18 cellular contexts compared by ENCODE assay signal in the genomic region with DNA sequence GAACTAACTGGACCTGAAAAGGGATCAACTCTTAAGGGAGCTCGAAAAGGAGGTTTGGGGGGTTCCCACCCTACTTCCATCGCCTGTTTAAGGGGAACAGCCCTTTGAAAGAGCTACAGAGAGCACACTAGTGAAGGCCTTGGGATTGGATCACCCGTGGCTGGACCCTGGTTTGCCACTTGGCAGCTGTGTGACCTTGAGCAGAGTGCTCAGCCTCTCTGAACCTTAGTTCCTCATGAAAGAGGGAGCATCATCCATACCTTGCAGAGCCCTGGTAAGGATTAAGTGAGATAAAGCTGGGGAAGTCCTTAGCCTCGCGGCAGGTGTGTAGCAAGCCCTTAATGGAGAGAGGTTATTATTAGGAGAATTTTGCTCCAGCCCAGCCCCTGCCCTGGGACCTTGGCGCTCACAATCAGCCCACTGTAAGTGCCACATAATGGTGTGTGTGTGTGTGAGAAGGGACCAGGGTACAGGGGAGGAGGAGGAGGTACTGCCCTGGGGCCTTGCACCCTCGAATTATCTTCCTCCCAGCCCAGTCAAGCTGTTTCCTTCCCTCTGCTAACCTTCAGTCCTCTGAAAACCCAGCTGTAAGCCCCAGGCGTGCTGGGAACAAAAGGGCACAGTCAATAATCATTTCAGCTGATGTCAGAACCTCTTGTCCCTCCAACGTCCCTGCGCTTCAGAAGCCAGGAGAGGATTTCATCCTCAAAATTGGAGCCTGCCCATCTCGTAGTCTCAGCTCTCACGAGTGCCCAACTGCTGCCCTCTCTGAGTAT. TPM values are rescaled to one million over a fixed set of nuclear protein-coding genes. Genes with fewer than 3 reads are reported as not detected.
DNase-seq lines count a peak whose midpoint lies in the region; ATAC-seq and TF ChIP-seq lines count a peak whose summit lies in the region.
"Had no signal": no experiment of that assay in that cellular context is flagged by ENCODE, and none has a peak within 500 bp of the region (broad histone marks: within the 10 kb centered on the region; RNA-seq: fewer than 3 reads in every experiment).

No MANE protein-coding gene starts in this region.

- DNase-seq in activated CD8-positive, alpha-beta memory T cell treated with anti-CD3 and anti-CD28 coated beads, Interleukin-2, amount 50 U/mL, for 48 hours: peak; percentile 26
- no peak for DNase-seq in activated CD8-positive, alpha-beta memory T cell treated with anti-CD3 and anti-CD28 coated beads for 24 hours
- DNase-seq in mammary epithelial cell: no peak
- no peak for DNase-seq in neural progenitor cell (ENCODE audit: low spot score)
- DNase-seq in SK-N-DZ (ENCODE audit: low spot score): no peak
- DNase-seq in midbrain (lab: John Stamatoyannopoulos, UW): no peak
- no peak for DNase-seq in activated CD8-positive, alpha-beta T cell treated with anti-CD3 and anti-CD28 coated beads, Interleukin-2, amount 10 ng/mL, durations not matched to agents 7 days and 5 days
- DNase-seq: CD4-positive, alpha-beta memory T cell; KBM-7; NCI-H187; NCI-H2107; NCI-H345; NCI-H524 treated with DMSO at 0.1 percent for 48 hours had no signal

- no peak overlapping the region for H3K27ac ChIP-seq in mammary epithelial cell (ENCODE audit: insufficient read depth, low read depth, low read length)
- H3K27ac ChIP-seq in neural progenitor cell: no peak overlapping the region
- H3K27ac ChIP-seq: SK-N-MC had no signal

- no peaks in the 10 kb centered on the region for H3K36me3 ChIP-seq in mammary epithelial cell (ENCODE audit: insufficient read depth, low read length)
- H3K36me3 ChIP-seq in neural progenitor cell: no peaks in the 10 kb centered on the region

- H3K36me3 Mint-ChIP-seq in neural progenitor cell: no peaks in the 10 kb centered on the region
- H3K36me3 Mint-ChIP-seq in activated CD8-positive, alpha-beta T cell treated with anti-CD3 and anti-CD28 coated beads, Interleukin-2, amount 10 ng/mL, durations not matched to agents 7 days and 5 days (ENCODE audit: low read depth): no peaks in the 10 kb centered on the region
- H3K36me3 Mint-ChIP-seq: CD4-positive, alpha-beta memory T cell had no signal

- TF ChIP-seq CTCF in mammary epithelial cell (conservative IDR thresholded peaks at IDR 0.05 in 1 of 2, IDR thresholded peaks at IDR 0.05 in 1 of 2; ENCODE audit: extremely low read depth in 1 of 2, insufficient read depth in 1 of 2, low read depth in 1 of 2, low read length in 2 of 2) (no peak), neural progenitor cell (IDR thresholded peaks at IDR 0.05) (no peak)

- H3K4me3 Mint-ChIP-seq in neural progenitor cell: no peak overlapping the region
- H3K4me3 Mint-ChIP-seq in activated CD8-positive, alpha-beta T cell treated with anti-CD3 and anti-CD28 coated beads, Interleukin-2, amount 10 ng/mL, durations not matched to agents 7 days and 5 days: no peak overlapping the region
- H3K4me3 Mint-ChIP-seq: CD4-positive, alpha-beta memory T cell had no signal

- ATAC-seq in activated CD8-positive, alpha-beta T cell treated with anti-CD3 and anti-CD28 coated beads, Interleukin-2, amount 10 ng/mL, durations not matched to agents 7 days and 5 days: no peak
- ATAC-seq: Right ventricle myocardium inferior had no signal

- H3K79me2 ChIP-seq in mammary epithelial cell (ENCODE audit: insufficient read depth, low read length) (no peaks in the 10 kb centered on the region), neural progenitor cell (ENCODE audit: low read depth) (no peaks in the 10 kb centered on the region)

- H3K4me3 ChIP-seq in mammary epithelial cell (replicated peaks in 1 of 3; ENCODE audit: insufficient read depth in 1 of 3, low read depth in 2 of 3, low read length in 3 of 3) (no peak overlapping the region), neural progenitor cell (no peak overlapping the region)
- H3K4me3 ChIP-seq: SK-N-MC had no signal

- H2AFZ ChIP-seq in mammary epithelial cell (ENCODE audit: low read depth, low read length) (peak overlapping the region; percentile 17), neural progenitor cell (replicated peaks) (peak overlapping the region; percentile 34)

- H3K4me2 ChIP-seq in mammary epithelial cell (ENCODE audit: insufficient read depth, low read depth, low read length) (no peak overlapping the region), neural progenitor cell (no peak overlapping the region)

- peaks cover 8% of the 10 kb centered on the region for H3K27me3 Mint-ChIP-seq in neural progenitor cell (ENCODE audit: insufficient read depth, low read depth)
- peaks cover 2% of the 10 kb centered on the region for H3K27me3 Mint-ChIP-seq in activated CD8-positive, alpha-beta T cell treated with anti-CD3 and anti-CD28 coated beads, Interleukin-2, amount 10 ng/mL, durations not matched to agents 7 days and 5 days (ENCODE audit: low read depth)

- H3K9ac ChIP-seq in mammary epithelial cell (ENCODE audit: insufficient read depth, low read length): no peak overlapping the region
- no peak overlapping the region for H3K9ac ChIP-seq in neural progenitor cell

- intact Hi-C loops in mammary epithelial cell (cut with micrococcal nuclease): no loop called here

- 75% methylated on average over 10 of the region's 12 CpGs for WGBS in mammary epithelial cell (ENCODE audit: low coverage, missing lambda C conversion rate)

- H3K4me1 Mint-ChIP-seq in neural progenitor cell: peaks cover 17% of the 10 kb centered on the region
- no peaks in the 10 kb centered on the region for H3K4me1 Mint-ChIP-seq in activated CD8-positive, alpha-beta T cell treated with anti-CD3 and anti-CD28 coated beads, Interleukin-2, amount 10 ng/mL, durations not matched to agents 7 days and 5 days (ENCODE audit: low read depth)
- H3K4me1 Mint-ChIP-seq: CD4-positive, alpha-beta memory T cell had no signal

- H3K4me1 ChIP-seq in mammary epithelial cell (ENCODE audit: insufficient read depth, low read length) (peaks cover 24% of the 10 kb centered on the region), neural progenitor cell (no peaks in the 10 kb centered on the region)

- dilution Hi-C loops in mammary epithelial cell (cut with HindIII; ENCODE audit: low sequenced_read_pairs): no loop called here

- peak overlapping the region; percentile 6 for H3K27ac Mint-ChIP-seq in neural progenitor cell
- no peak overlapping the region for H3K27ac Mint-ChIP-seq in activated CD8-positive, alpha-beta T cell treated with anti-CD3 and anti-CD28 coated beads, Interleukin-2, amount 10 ng/mL, durations not matched to agents 7 days and 5 days
- H3K27ac Mint-ChIP-seq: CD4-positive, alpha-beta memory T cell had no signal

- no peaks in the 10 kb centered on the region for H3F3A ChIP-seq in neural progenitor cell (ENCODE audit: low read depth)

- H3K9me3 ChIP-seq in mammary epithelial cell (replicated peaks; ENCODE audit: insufficient read depth, low read length) (no peaks in the 10 kb centered on the region), neural progenitor cell (ENCODE audit: low read depth) (no peaks in the 10 kb centered on the region)

- no peaks in the 10 kb centered on the region for H3K27me3 ChIP-seq in mammary epithelial cell (ENCODE audit: insufficient read depth, low read length)
- H3K27me3 ChIP-seq in neural progenitor cell: no peaks in the 10 kb centered on the region

- in situ Hi-C loops in mammary epithelial cell (cut with MboI; ENCODE audit: low sequenced_read_pairs in 2 of 2): no loop called here

- BruUV-seq in mammary epithelial cell (replicated peaks; lab: Mats Ljungman, UMichigan): no TSS peak

- H3K9me3 Mint-ChIP-seq in neural progenitor cell: no peaks in the 10 kb centered on the region
- no peaks in the 10 kb centered on the region for H3K9me3 Mint-ChIP-seq in activated CD8-positive, alpha-beta T cell treated with anti-CD3 and anti-CD28 coated beads, Interleukin-2, amount 10 ng/mL, durations not matched to agents 7 days and 5 days (ENCODE audit: insufficient read depth)
- H3K9me3 Mint-ChIP-seq: CD4-positive, alpha-beta memory T cell had no signal

- CTCF ChIA-PET in mammary epithelial cell (lab: Charles Lee; ENCODE audit: low non-redundant PET): no interaction called here
- CTCF ChIA-PET in activated CD8-positive, alpha-beta T cell treated with anti-CD3 and anti-CD28 coated beads, Interleukin-2, amount 10 ng/mL, durations not matched to agents 7 days and 5 days (lab: Charles Lee): no interaction called here

- POLR2A ChIA-PET in activated CD8-positive, alpha-beta T cell treated with anti-CD3 and anti-CD28 coated beads, Interleukin-2, amount 10 ng/mL, durations not matched to agents 7 days and 5 days (lab: Charles Lee): no interaction called here

- H4K20me1 ChIP-seq in mammary epithelial cell (ENCODE audit: insufficient read depth, low read length) (no peaks in the 10 kb centered on the region), neural progenitor cell (ENCODE audit: low read depth) (no peaks in the 10 kb centered on the region)

RNA-seq across cellular contexts. Expression of gene FOXI1, which starts 42.9 kb away (rescaled TPM):
- total RNA-seq in mammary epithelial cell (not detected), neural progenitor cell (ENCODE audit: low replicate concordance) (0.09 TPM in 1 of 2 replicates, not detected in the other)
- polyA plus RNA-seq in mammary epithelial cell: not detected
- not detected for polyA minus RNA-seq in mammary epithelial cell
- polyA plus RNA-seq in SK-N-DZ (2014; cell fraction: cytosol; rRNA removed): not detected in 2 replicates
- polyA plus RNA-seq in SK-N-DZ (2014; cell fraction: nucleus; rRNA removed): not detected in 2 replicates
- total RNA-seq in activated CD8-positive, alpha-beta T cell treated with anti-CD3 and anti-CD28 coated beads, Interleukin-2, amount 10 ng/mL, durations not matched to agents 7 days and 5 days: not detected
- total RNA-seq: A172; CD4-positive, alpha-beta memory T cell; H4; Right ventricle myocardium inferior had no signal
- polyA plus RNA-seq: BJ; CD4-positive, alpha-beta memory T cell had no signal
